Comparison of ENCODE assay signal across 1 cellular context in genomic region chrX:53678667-53679066, GRCh38.
TF ChIP-seq lines count a peak whose summit lies in the region.

No MANE protein-coding gene starts in this region.

TF ChIP-seq in GM23338, 12 proteins besides CTCF, POLR2A, EP300 and RAD21 (continued from another document):
- TF ChIP-seq REST (IDR thresholded peaks at IDR 0.05; ENCODE audit: unreplicated experiment) = no peak
- no peak for TF ChIP-seq ETS1 (IDR thresholded peaks at IDR 0.05)
- no peak for TF ChIP-seq POLR2AphosphoS5 (IDR thresholded peaks at IDR 0.05; ENCODE audit: low read depth)
